ENCODE assay signal across 21 cellular contexts in genomic region chr10:63501954-63502353, GRCh38.
"Had no signal": no experiment of that assay in that cellular context is flagged by ENCODE, and none has a peak within 500 bp of the region (broad histone marks: within the 10 kb centered on the region; RNA-seq: fewer than 3 reads in every experiment).

No MANE protein-coding gene starts in this region.

- FAIRE-seq: HTR-8/SVneo, RCC 7860 had no signal

- H3K9me3 ChIP-seq: SJSA1 had no signal

- H3K4me1 ChIP-seq: SJSA1 had no signal

- DNase-seq: NCI-H1092 treated with DMSO at 0.1 percent for 48 hours; NCI-H1436; NCI-H187; NCI-H2029; NCI-H2081 treated with DMSO at 0.1 percent for 48 hours; NCI-H2171; NCI-H226; NCI-H446; NCI-H510A; NCI-H524 treated with DMSO at 0.1 percent for 48 hours; NCI-H69; NCI-H774; NK-92 treated with Interleukin-12 subunit alpha and Interleukin-12 subunit beta, amount 100 ng/mL, for 24 hours; Right ventricle myocardium superior; RPMI8226; SIG-M5 had no signal

- H3K27me3 ChIP-seq: SJSA1 had no signal

- H3K27ac ChIP-seq: HL-60, SJSA1, SK-N-MC had no signal

- H3K4me3 ChIP-seq: SJSA1, SK-N-MC had no signal
